In genomic region chr1:187471555-187471954, GRCh38 we compare ENCODE assay signal across 2 cellular contexts.
TF ChIP-seq lines count a peak whose summit lies in the region.

No MANE protein-coding gene starts in this region.

TF ChIP-seq in IMR-90, 13 proteins besides CTCF, POLR2A, EP300 and RAD21 (continued from another document):
- TF ChIP-seq FOS (IDR thresholded peaks at IDR 0.05; ENCODE audit: low read depth, low read length), result no peak
- no peak for TF ChIP-seq SMC3 (IDR thresholded peaks at IDR 0.05; ENCODE audit: low read depth, low read length)
- no peak for TF ChIP-seq RCOR1 (IDR thresholded peaks at IDR 0.05; ENCODE audit: insufficient replicate concordance, low read length)
- TF ChIP-seq USF2 (IDR thresholded peaks at IDR 0.05; ENCODE audit: low read depth, low read length), result no peak
- no peak for TF ChIP-seq MXI1 (IDR thresholded peaks at IDR 0.05; ENCODE audit: borderline replicate concordance, low read depth, low read length)

TF ChIP-seq in SK-N-SH, 30 proteins besides CTCF, POLR2A, EP300 and RAD21:
- TF ChIP-seq IRF3 (IDR thresholded peaks at IDR 0.05; ENCODE audit: low read depth, low read length), result no peak
- no peak for TF ChIP-seq ZBTB33 (IDR thresholded peaks at IDR 0.05; ENCODE audit: borderline replicate concordance, low read depth)
- peak; percentile 83 for TF ChIP-seq TEAD4 (IDR thresholded peaks at IDR 0.05; ENCODE audit: borderline replicate concordance, insufficient read depth)
- peak; percentile 77 for TF ChIP-seq TCF12 (IDR thresholded peaks at IDR 0.05)
- no peak for TF ChIP-seq CHD2 (IDR thresholded peaks at IDR 0.05; ENCODE audit: low read length, partially characterized antibody)
- TF ChIP-seq GATA2 (CRISPR knock-in tag; IDR thresholded peaks at IDR 0.05), result no peak
- TF ChIP-seq NRF1 (IDR thresholded peaks at IDR 0.05; ENCODE audit: low read depth, low read length), result no peak
- no peak for TF ChIP-seq USF1 (IDR thresholded peaks at IDR 0.05; ENCODE audit: borderline replicate concordance, low read depth)
- TF ChIP-seq EZH2phosphoT487 (IDR thresholded peaks at IDR 0.05; ENCODE audit: borderline replicate concordance, low read depth), result no peak
- 0 out of 2 replicates have a peak, but pooled peaks have one; percentile 29 for TF ChIP-seq RXRA (IDR thresholded peaks at IDR 0.05; ENCODE audit: borderline replicate concordance, low read depth)
- TF ChIP-seq SIN3A (IDR thresholded peaks at IDR 0.05; ENCODE audit: borderline replicate concordance, low read depth, low read length), result no peak
- no peak for TF ChIP-seq TAF1 (IDR thresholded peaks at IDR 0.05; ENCODE audit: borderline replicate concordance, low read depth, low read length)
- TF ChIP-seq PBX3 (IDR thresholded peaks at IDR 0.05), result peak; percentile 92
- no peak for TF ChIP-seq REST (IDR thresholded peaks at IDR 0.05; ENCODE audit: low read depth, low read length)
- no peak for TF ChIP-seq NFIC (IDR thresholded peaks at IDR 0.05; ENCODE audit: borderline replicate concordance)
- TF ChIP-seq RCOR1 (IDR thresholded peaks at IDR 0.05; ENCODE audit: low read length), result no peak
- no peak; the same call in 1 of the 2 replicates for TF ChIP-seq FOXM1 (IDR thresholded peaks at IDR 0.05; ENCODE audit: low read depth)
- TF ChIP-seq JUND (IDR thresholded peaks at IDR 0.05), result peak; percentile 63
- TF ChIP-seq RFX5 (IDR thresholded peaks at IDR 0.05; ENCODE audit: low read length), result no peak
- TF ChIP-seq USF2 (IDR thresholded peaks at IDR 0.05; ENCODE audit: borderline replicate concordance, low read depth, low read length), result no peak
- TF ChIP-seq POLR2AphosphoS5 (IDR thresholded peaks at IDR 0.05; ENCODE audit: low read depth, low read length), result peak; percentile 40; the same call in 1 of the 2 replicates
- no peak for TF ChIP-seq FOXJ3 (CRISPR knock-in tag; IDR thresholded peaks at IDR 0.05)
- no peak for TF ChIP-seq MAX (IDR thresholded peaks at IDR 0.05; ENCODE audit: low read depth)
- no peak for TF ChIP-seq MXI1 (IDR thresholded peaks at IDR 0.05; ENCODE audit: low read depth, low read length)
- no peak for TF ChIP-seq GABPA (IDR thresholded peaks at IDR 0.05; ENCODE audit: low read depth)
- TF ChIP-seq MEF2A (IDR thresholded peaks at IDR 0.05; ENCODE audit: borderline replicate concordance, low read depth), result no peak
- TF ChIP-seq YY1 (IDR thresholded peaks at IDR 0.05; ENCODE audit: low read depth), result no peak
- peak; percentile 68; the same call in 1 of the 2 replicates for TF ChIP-seq FOSL2 (IDR thresholded peaks at IDR 0.05; ENCODE audit: borderline replicate concordance, low read depth)
- no peak for TF ChIP-seq SMC3 (IDR thresholded peaks at IDR 0.05; ENCODE audit: low read depth, low read length)
- no peak for TF ChIP-seq ELF1 (IDR thresholded peaks at IDR 0.05)
TF ChIP-seq in SK-N-SH: peak in this region for 7.
